In genomic region chr6:141209890-141210289, GRCh38 we compare ENCODE assay signal across 24 cellular contexts.
"Had no signal": no experiment of that assay in that cellular context is flagged by ENCODE, and none has a peak within 500 bp of the region (broad histone marks: within the 10 kb centered on the region; RNA-seq: fewer than 3 reads in every experiment).

No MANE protein-coding gene starts in this region.

- H3K27me3 Mint-ChIP-seq: stimulated activated memory B cell treated with anti-CD40 and anti-IgM and Interleukin-4, amounts not matched to agents 10 μg/mL and 1 μg/mL and 100 μg/mL, for 72 hours; stimulated activated naive B cell treated with anti-CD40 and anti-IgM and Interleukin-4, amounts not matched to agents 10 μg/mL and 1 μg/mL and 100 μg/mL, for 72 hours; stimulated activated naive CD8-positive, alpha-beta T cell treated with anti-CD3 and anti-CD28 coated beads, Interleukin-15, Interleukin-2, amounts not matched to agents 100 ng/mL and 50 ng/mL, for 24 hours; type B pancreatic cell had no signal

- H3K27ac Mint-ChIP-seq: stimulated activated effector memory CD8-positive, alpha-beta T cell treated with anti-CD3 and anti-CD28 coated beads, Interleukin-12 subunit alpha, Interleukin-12 subunit beta, amount 100 ng/mL, for 72 hours; stimulated activated memory B cell treated with anti-CD40 and anti-IgM and Interleukin-4, amounts not matched to agents 10 μg/mL and 1 μg/mL and 100 μg/mL, for 72 hours; stimulated activated naive B cell treated with anti-CD40 and anti-IgM and Interleukin-4, amounts not matched to agents 10 μg/mL and 1 μg/mL and 100 μg/mL, for 72 hours; stimulated activated naive CD8-positive, alpha-beta T cell treated with anti-CD3 and anti-CD28 coated beads, Interleukin-15, amount 100 ng/mL, for 72 hours; stimulated activated naive CD8-positive, alpha-beta T cell treated with anti-CD3 and anti-CD28 coated beads, Interleukin-15, Interleukin-2, amounts not matched to agents 100 ng/mL and 50 ng/mL, for 24 hours; type B pancreatic cell had no signal

- H3K4me3 Mint-ChIP-seq: stimulated activated effector memory CD8-positive, alpha-beta T cell treated with anti-CD3 and anti-CD28 coated beads, Interleukin-12 subunit alpha, Interleukin-12 subunit beta, amount 100 ng/mL, for 72 hours; stimulated activated memory B cell treated with anti-CD40 and anti-IgM and Interleukin-4, amounts not matched to agents 10 μg/mL and 1 μg/mL and 100 μg/mL, for 72 hours; stimulated activated naive B cell treated with anti-CD40 and anti-IgM and Interleukin-4, amounts not matched to agents 10 μg/mL and 1 μg/mL and 100 μg/mL, for 72 hours; stimulated activated naive CD8-positive, alpha-beta T cell treated with anti-CD3 and anti-CD28 coated beads, Interleukin-15, amount 100 ng/mL, for 72 hours; stimulated activated naive CD8-positive, alpha-beta T cell treated with anti-CD3 and anti-CD28 coated beads, Interleukin-15, Interleukin-2, amounts not matched to agents 100 ng/mL and 50 ng/mL, for 24 hours; type B pancreatic cell had no signal

- H3K36me3 Mint-ChIP-seq: stimulated activated effector memory CD8-positive, alpha-beta T cell treated with anti-CD3 and anti-CD28 coated beads, Interleukin-12 subunit alpha, Interleukin-12 subunit beta, amount 100 ng/mL, for 72 hours; stimulated activated memory B cell treated with anti-CD40 and anti-IgM and Interleukin-4, amounts not matched to agents 10 μg/mL and 1 μg/mL and 100 μg/mL, for 72 hours; stimulated activated naive B cell treated with anti-CD40 and anti-IgM and Interleukin-4, amounts not matched to agents 10 μg/mL and 1 μg/mL and 100 μg/mL, for 72 hours; type B pancreatic cell had no signal

- H3K4me1 Mint-ChIP-seq: stimulated activated effector memory CD8-positive, alpha-beta T cell treated with anti-CD3 and anti-CD28 coated beads, Interleukin-12 subunit alpha, Interleukin-12 subunit beta, amount 100 ng/mL, for 72 hours; stimulated activated memory B cell treated with anti-CD40 and anti-IgM and Interleukin-4, amounts not matched to agents 10 μg/mL and 1 μg/mL and 100 μg/mL, for 72 hours; stimulated activated naive B cell treated with anti-CD40 and anti-IgM and Interleukin-4, amounts not matched to agents 10 μg/mL and 1 μg/mL and 100 μg/mL, for 72 hours; stimulated activated naive CD8-positive, alpha-beta T cell treated with anti-CD3 and anti-CD28 coated beads, Interleukin-15, amount 100 ng/mL, for 72 hours had no signal

- ATAC-seq: stimulated activated effector memory CD8-positive, alpha-beta T cell treated with anti-CD3 and anti-CD28 coated beads, Interleukin-12 subunit alpha, Interleukin-12 subunit beta, amount 100 ng/mL, for 72 hours; stimulated activated memory B cell treated with anti-CD40 and anti-IgM and Interleukin-4, amounts not matched to agents 10 μg/mL and 1 μg/mL and 100 μg/mL, for 72 hours; stimulated activated naive B cell treated with anti-CD40 and anti-IgM and Interleukin-4, amounts not matched to agents 10 μg/mL and 1 μg/mL and 100 μg/mL, for 72 hours; stimulated activated naive CD8-positive, alpha-beta T cell treated with anti-CD3 and anti-CD28 coated beads, Interleukin-15, amount 100 ng/mL, for 72 hours; stimulated activated naive CD8-positive, alpha-beta T cell treated with anti-CD3 and anti-CD28 coated beads, Interleukin-15, Interleukin-2, amounts not matched to agents 100 U/mL and 50 U/mL, for 24 hours; upper lobe of right lung had no signal

- H3K9me3 Mint-ChIP-seq: stimulated activated effector memory CD8-positive, alpha-beta T cell treated with anti-CD3 and anti-CD28 coated beads, Interleukin-12 subunit alpha, Interleukin-12 subunit beta, amount 100 ng/mL, for 72 hours; stimulated activated memory B cell treated with anti-CD40 and anti-IgM and Interleukin-4, amounts not matched to agents 10 μg/mL and 1 μg/mL and 100 μg/mL, for 72 hours; stimulated activated naive B cell treated with anti-CD40 and anti-IgM and Interleukin-4, amounts not matched to agents 10 μg/mL and 1 μg/mL and 100 μg/mL, for 72 hours; stimulated activated naive CD8-positive, alpha-beta T cell treated with anti-CD3 and anti-CD28 coated beads, Interleukin-15, amount 100 ng/mL, for 72 hours; stimulated activated naive CD8-positive, alpha-beta T cell treated with anti-CD3 and anti-CD28 coated beads, Interleukin-15, Interleukin-2, amounts not matched to agents 100 ng/mL and 50 ng/mL, for 24 hours had no signal

- DNase-seq: stimulated activated CD4-positive, alpha-beta T cell treated with anti-CD3 and anti-CD28 coated beads, Interleukin-2, amount 100 ng/mL, for 48 hours; stimulated activated CD4-positive, alpha-beta T cell treated with anti-CD3 and anti-CD28 coated beads, Interleukin-4, amount 100 ng/mL, for 1 hour; stimulated activated CD4-positive, alpha-beta T cell treated with anti-CD3 and anti-CD28 coated beads, Interleukin-4, amount 100 ng/mL, for 24 hours; stimulated activated CD4-positive, alpha-beta T cell treated with anti-CD3 and anti-CD28 coated beads, Interleukin-4, amount 100 ng/mL, for 4 hours; stimulated activated CD8-positive, alpha-beta memory T cell treated with anti-CD3 and anti-CD28 coated beads, Interleukin-4, amount 100 ng/mL, for 48 hours; stimulated activated naive B cell treated with anti-CD40 and anti-IgM and Interleukin-4, amounts not matched to agents 10 μg/mL and 1 μg/mL and 100 μg/mL, for 72 hours; stimulated activated naive CD4-positive, alpha-beta T cell; stimulated activated naive CD4-positive, alpha-beta T cell treated with Interleukin-2 at 50 U/mL for 16 hours; stimulated activated naive CD8-positive, alpha-beta T cell treated with anti-CD3 and anti-CD28 coated beads, Interleukin-15, amount 100 ng/mL, for 72 hours; stimulated activated naive CD8-positive, alpha-beta T cell treated with anti-CD3 and anti-CD28 coated beads, Interleukin-15, Interleukin-2, amounts not matched to agents 100 U/mL and 50 U/mL, for 24 hours; stomach; substantia nigra; testis; thyroid gland; tibial artery; transverse colon; trophoblast cell; upper lobe of left lung; upper lobe of right lung; uterus had no signal
